In genomic region chr9:69611221-69611620, GRCh38 we compare ENCODE assay signal across 17 cellular contexts.
A peak's percentile ranks its signal among the peaks of the same experiment; 100 is the strongest.
DNase-seq lines count a peak whose midpoint lies in the region; ATAC-seq and TF ChIP-seq lines count a peak whose summit lies in the region.
"Had no signal": no experiment of that assay in that cellular context is flagged by ENCODE, and none has a peak within 500 bp of the region (broad histone marks: within the 10 kb centered on the region; RNA-seq: fewer than 3 reads in every experiment).

No MANE protein-coding gene starts in this region.

- TF ChIP-seq POLR2A in IMR-90 (IDR thresholded peaks at IDR 0.05; ENCODE audit: low read depth, low read length) = no peak

- CTCF ChIA-PET in IMR-90 (lab: Yijun Ruan, JAX) = interaction anchor here (0.8 to 1.2 kb wide), 2 partner anchors 12 to 38 kb away, joined by 4 to 5 read pairs; no protein-coding TSS in a partner anchor

- H3K23ac ChIP-seq in IMR-90 (ENCODE audit: low read depth, low read length) = no peak overlapping the region

- no peak overlapping the region for H3K14ac ChIP-seq in IMR-90 (replicated peaks; ENCODE audit: low read depth, low read length)

- H3K4me1 ChIP-seq in IMR-90 (ENCODE audit: control insufficient read depth, insufficient read depth, low read length) = peaks cover 4% of the 10 kb centered on the region
- H3K4me1 ChIP-seq in adipocyte (ENCODE audit: control insufficient read depth, insufficient read depth, low read length) = peaks cover 13% of the 10 kb centered on the region

- DNase-seq in GM03348 (ENCODE audit: low spot score) (peak; percentile 11), IMR-90 (peak; percentile 9), adipocyte (ENCODE audit: low read depth) (peak; percentile 42), fibroblast of the conjunctiva (ENCODE audit: low read depth) (peak; percentile 2), cerebellar cortex (ENCODE audit: low spot score) (no peak), substantia nigra (lab: John Stamatoyannopoulos, UW) (no peak)
- DNase-seq in activated CD4-positive, alpha-beta T cell treated with anti-CD3 and anti-CD28 coated beads, Interleukin-2, amount 50 U/mL, for 4 hours = no peak
- DNase-seq in stimulated activated CD4-positive, alpha-beta T cell treated with anti-CD3 and anti-CD28 coated beads, Interleukin-4, amount 100 ng/mL, for 24 hours = no peak
- DNase-seq: 8988T; Calu3; CD8-positive, alpha-beta T cell; GF-D8; HFFc6; KBM-7 had no signal

- no peak overlapping the region for H4K91ac ChIP-seq in IMR-90 (ENCODE audit: insufficient read depth, low read depth, low read length)

- POLR2A ChIA-PET in IMR-90 (lab: Charles Lee; ENCODE audit: unreplicated experiment) = no interaction called here

- H2AFZ ChIP-seq in IMR-90 (replicated peaks; ENCODE audit: low read length, poor library complexity) = no peak overlapping the region

- 80% methylated on average over 1 of the region's 3 CpGs; no CpG with 5 or more reads in 1 of the 2 experiments for WGBS in IMR-90 (ENCODE audit: extremely low coverage in 2 of 2, insufficient read length in 1 of 2), 2 experiments

- H4K5ac ChIP-seq in IMR-90 (ENCODE audit: low read depth, low read length) = no peak overlapping the region

- no peak overlapping the region for H2BK20ac ChIP-seq in IMR-90 (ENCODE audit: low read depth, low read length)

- H3K9me1 ChIP-seq in IMR-90 (ENCODE audit: insufficient read depth, low read length) = no peaks in the 10 kb centered on the region; the same call in 1 of the 2 replicates

- in situ Hi-C loops in IMR-90 (cut with MboI; ENCODE audit: low sequenced_read_pairs) = no loop called here

- H3K4me3 ChIP-seq in IMR-90 (ENCODE audit: insufficient read depth, low read depth, low read length) (no peak overlapping the region), adipocyte (ENCODE audit: low read length) (no peak overlapping the region)
- H3K4me3 ChIP-seq: BLaER1 treated with 17β-estradiol and CSF1 and Interleukin-3, amounts not matched to agents 10 nM and 100 nM; GM12878 had no signal

- H3K4ac ChIP-seq in IMR-90 (ENCODE audit: low read depth, low read length) = no peak overlapping the region

- H4K8ac ChIP-seq in IMR-90 (ENCODE audit: low read depth in 2 of 2, low read length in 2 of 2) = no peak overlapping the region

- no peak overlapping the region for H2AK5ac ChIP-seq in IMR-90 (ENCODE audit: low read depth, low read length)

- no peaks in the 10 kb centered on the region for H3K36me3 ChIP-seq in IMR-90 (ENCODE audit: control insufficient read depth, insufficient read depth, low read length)
- H3K36me3 ChIP-seq in adipocyte (ENCODE audit: control insufficient read depth, insufficient read depth, low read length, severe bottlenecking) = no peaks in the 10 kb centered on the region
- H3K36me3 ChIP-seq: BLaER1 treated with 17β-estradiol and CSF1 and Interleukin-3, amounts not matched to agents 10 nM and 100 nM had no signal

- no peaks in the 10 kb centered on the region for H4K20me1 ChIP-seq in IMR-90 (ENCODE audit: insufficient read depth, low read length)
- H4K20me1 ChIP-seq: BLaER1 treated with 17β-estradiol and CSF1 and Interleukin-3, amounts not matched to agents 10 nM and 100 nM had no signal

- intact Hi-C loops in IMR-90 (cut with micrococcal nuclease) = no loop called here

- H3K9me3 ChIP-seq in IMR-90 (ENCODE audit: control insufficient read depth, insufficient read depth, low read length) (no peaks in the 10 kb centered on the region), adipocyte (ENCODE audit: control insufficient read depth, low read length) (no peaks in the 10 kb centered on the region)

- TF ChIP-seq RAD21 in IMR-90 (IDR thresholded peaks at IDR 0.05; ENCODE audit: low read length) = no peak

- H3K56ac ChIP-seq in IMR-90 (ENCODE audit: extremely low read depth, insufficient read depth, low read length) = no peak overlapping the region

- no peak overlapping the region for H2AK9ac ChIP-seq in IMR-90 (replicated peaks; ENCODE audit: low read depth, low read length, poor library complexity)

- H2BK120ac ChIP-seq in IMR-90 (ENCODE audit: low read depth, low read length) = no peak overlapping the region; the same call in 1 of the 2 replicates

- H3K27me3 ChIP-seq in IMR-90 (ENCODE audit: control insufficient read depth, insufficient read depth, low read length) = no peaks in the 10 kb centered on the region
- H3K27me3 ChIP-seq in adipocyte (replicated peaks; ENCODE audit: control insufficient read depth, insufficient read depth, low read length) = no peaks in the 10 kb centered on the region
- H3K27me3 ChIP-seq: BLaER1 treated with 17β-estradiol and CSF1 and Interleukin-3, amounts not matched to agents 10 nM and 100 nM had no signal

- H2BK15ac ChIP-seq in IMR-90 (ENCODE audit: low read depth, low read length) = no peak overlapping the region

- dilution Hi-C loops in IMR-90 (cut with HindIII; ENCODE audit: low sequenced_read_pairs, unreplicated experiment) = no loop called here

- no peak for TF ChIP-seq CTCF in IMR-90 (conservative IDR thresholded peaks at IDR 0.05; ENCODE audit: low read depth, low read length)

- H2BK5ac ChIP-seq in IMR-90 (ENCODE audit: low read depth, low read length, poor library complexity, severe bottlenecking) = no peak overlapping the region

- peak overlapping the region; percentile 65; the same call in 1 of the 2 replicates for H3K18ac ChIP-seq in IMR-90 (ENCODE audit: low read depth, low read length)

- no TSS peak for BruUV-seq in IMR-90 (replicated peaks; lab: Mats Ljungman, UMichigan)

- H3K79me1 ChIP-seq in IMR-90 (ENCODE audit: low read depth in 1 of 2, low read length in 2 of 2) = no peaks in the 10 kb centered on the region

- H3K27ac ChIP-seq in IMR-90 (ENCODE audit: insufficient read depth, low read length) (no peak overlapping the region), substantia nigra (ENCODE audit: low read depth, low read length, poor library complexity, severe bottlenecking) (no peak overlapping the region)
- H3K27ac ChIP-seq: BLaER1 treated with 17β-estradiol and CSF1 and Interleukin-3, amounts not matched to agents 10 nM and 100 nM had no signal

- no peak overlapping the region for H3K4me2 ChIP-seq in IMR-90 (ENCODE audit: low read depth, low read length)

- no peak overlapping the region for H3K9ac ChIP-seq in IMR-90 (ENCODE audit: low read depth, low read length)
- no peak overlapping the region for H3K9ac ChIP-seq in adipocyte (ENCODE audit: low read length)
- H3K9ac ChIP-seq: BLaER1 treated with 17β-estradiol and CSF1 and Interleukin-3, amounts not matched to agents 10 nM and 100 nM had no signal

- peak; percentile 66 for ATAC-seq in IMR-90 (ENCODE audit: low read depth)
- ATAC-seq: CD8-positive, alpha-beta T cell; GM12878; HCT116 had no signal

TF ChIP-seq in IMR-90, 13 proteins besides CTCF, POLR2A, EP300 and RAD21:
- TF ChIP-seq SMC3 (IDR thresholded peaks at IDR 0.05; ENCODE audit: low read depth, low read length) (no peak), BHLHE40 (IDR thresholded peaks at IDR 0.05; ENCODE audit: low read depth, low read length) (no peak), FOS (IDR thresholded peaks at IDR 0.05; ENCODE audit: low read depth, low read length) (no peak), CHD1 (IDR thresholded peaks at IDR 0.05; ENCODE audit: low read depth, low read length) (no peak), RFX5 (IDR thresholded peaks at IDR 0.05; ENCODE audit: low read depth, low read length) (no peak), MXI1 (IDR thresholded peaks at IDR 0.05; ENCODE audit: borderline replicate concordance, low read depth, low read length) (no peak), MAZ (IDR thresholded peaks at IDR 0.05; ENCODE audit: borderline replicate concordance, low read depth, low read length) (no peak), MAFK (IDR thresholded peaks at IDR 0.05; ENCODE audit: low read depth, low read length) (no peak)
- TF ChIP-seq, protein P1, sequence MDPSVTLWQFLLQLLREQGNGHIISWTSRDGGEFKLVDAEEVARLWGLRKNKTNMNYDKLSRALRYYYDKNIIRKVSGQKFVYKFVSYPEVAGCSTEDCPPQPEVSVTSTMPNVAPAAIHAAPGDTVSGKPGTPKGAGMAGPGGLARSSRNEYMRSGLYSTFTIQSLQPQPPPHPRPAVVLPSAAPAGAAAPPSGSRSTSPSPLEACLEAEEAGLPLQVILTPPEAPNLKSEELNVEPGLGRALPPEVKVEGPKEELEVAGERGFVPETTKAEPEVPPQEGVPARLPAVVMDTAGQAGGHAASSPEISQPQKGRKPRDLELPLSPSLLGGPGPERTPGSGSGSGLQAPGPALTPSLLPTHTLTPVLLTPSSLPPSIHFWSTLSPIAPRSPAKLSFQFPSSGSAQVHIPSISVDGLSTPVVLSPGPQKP (IDR thresholded peaks at IDR 0.05; ENCODE audit: borderline replicate concordance, low read depth, low read length) = no peak
- TF ChIP-seq, protein P2, sequence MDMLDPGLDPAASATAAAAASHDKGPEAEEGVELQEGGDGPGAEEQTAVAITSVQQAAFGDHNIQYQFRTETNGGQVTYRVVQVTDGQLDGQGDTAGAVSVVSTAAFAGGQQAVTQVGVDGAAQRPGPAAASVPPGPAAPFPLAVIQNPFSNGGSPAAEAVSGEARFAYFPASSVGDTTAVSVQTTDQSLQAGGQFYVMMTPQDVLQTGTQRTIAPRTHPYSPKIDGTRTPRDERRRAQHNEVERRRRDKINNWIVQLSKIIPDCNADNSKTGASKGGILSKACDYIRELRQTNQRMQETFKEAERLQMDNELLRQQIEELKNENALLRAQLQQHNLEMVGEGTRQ (IDR thresholded peaks at IDR 0.05; ENCODE audit: low read depth, low read length) = no peak
TF ChIP-seq in IMR-90: peak in this region for 0.

Comparison
In these comparisons a context has a peak if more than half of its experiments do, and no peak if none do; other contexts are left out.
1. DNase-seq: peak in GM03348 (single experiment), IMR-90 (single experiment), adipocyte (single experiment) and fibroblast of the conjunctiva (single experiment); none in activated CD4-positive, alpha-beta T cell treated with anti-CD3 and anti-CD28 coated beads, Interleukin-2, amount 50 U/mL, for 4 hours (0 of 2), cerebellar cortex (single experiment), stimulated activated CD4-positive, alpha-beta T cell treated with anti-CD3 and anti-CD28 coated beads, Interleukin-4, amount 100 ng/mL, for 24 hours (single experiment) and substantia nigra (0 of 49).